ENCODE assay signal across 10 cellular contexts in genomic region chr9:117703538-117703937, GRCh38. TPM values are rescaled to one million over a fixed set of nuclear protein-coding genes. Genes with fewer than 3 reads are reported as not detected.
A peak's percentile ranks its signal among the peaks of the same experiment; 100 is the strongest.
DNase-seq lines count a peak whose midpoint lies in the region; ATAC-seq and TF ChIP-seq lines count a peak whose summit lies in the region.
"Had no signal": no experiment of that assay in that cellular context is flagged by ENCODE, and none has a peak within 500 bp of the region (broad histone marks: within the 10 kb centered on the region; RNA-seq: fewer than 3 reads in every experiment).

No MANE protein-coding gene starts in this region.

- TF ChIP-seq CTCF in Peyer's patch (IDR thresholded peaks at IDR 0.05) = no peak
- no peak for TF ChIP-seq CTCF in fibroblast of pulmonary artery (IDR thresholded peaks at IDR 0.05; ENCODE audit: low read length, missing control alignments)
- TF ChIP-seq CTCF in sigmoid colon (IDR thresholded peaks at IDR 0.05) = no peak

- DNase-seq in ELR (ENCODE audit: low read depth) = peak; percentile 30
- DNase-seq in Peyer's patch = no peak
- DNase-seq in fibroblast of pulmonary artery (ENCODE audit: low read depth) = no peak
- DNase-seq in sigmoid colon = no peak
- DNase-seq in iPS-NIHi7 (ENCODE audit: extremely low spot score) = no peak
- no peak for DNase-seq in DMS114 treated with DMSO at 0.1 percent for 48 hours (lab: John Stamatoyannopoulos, UW; ENCODE audit: unreplicated experiment)
- DNase-seq: activated T-cell treated with anti-CD3 and anti-CD28 coated beads, Interleukin-2, amount 50 U/mL, for 48 hours; DND-41 had no signal

- H3K4me1 ChIP-seq in Peyer's patch = peaks cover 0 to 15% (median 0%) of the 10 kb centered on the region in 4 donors
- peaks cover 0 to 12% (median 0%) of the 10 kb centered on the region in 4 donors for H3K4me1 ChIP-seq in sigmoid colon

- 84 to 85% methylated on average over 3 of the region's 3 CpGs for WGBS in sigmoid colon, 2 donors

- no peak for TF ChIP-seq POLR2A in Peyer's patch (IDR thresholded peaks at IDR 0.05)
- no peak for TF ChIP-seq POLR2A in sigmoid colon (IDR thresholded peaks at IDR 0.05)

- no peaks in the 10 kb centered on the region for H3K27me3 ChIP-seq in Peyer's patch
- H3K27me3 ChIP-seq in sigmoid colon = no peaks in the 10 kb centered on the region

- H3K4me3 ChIP-seq in Peyer's patch (peak overlapping the region in 2 of 4 donors; percentile 26 to 47), fibroblast of pulmonary artery (replicated peaks; ENCODE audit: low read depth, low read length) (peak overlapping the region; percentile 63), sigmoid colon (peak overlapping the region in 3 of 4 donors; percentile 31 to 47 (median 44))

- H3K9me3 ChIP-seq in Peyer's patch (no peaks in the 10 kb centered on the region), sigmoid colon (no peaks in the 10 kb centered on the region)

- ATAC-seq in HG03025 (IDR thresholded peaks at IDR 0.05; ENCODE audit: low FRiP score, unreplicated experiment) (no peak), GM18517 (IDR thresholded peaks at IDR 0.05; ENCODE audit: unreplicated experiment) (no peak)

- H3K36me3 ChIP-seq in Peyer's patch (no peaks in the 10 kb centered on the region), sigmoid colon (no peaks in the 10 kb centered on the region)

- no peak for TF ChIP-seq EP300 in sigmoid colon (IDR thresholded peaks at IDR 0.05)

- intact Hi-C loops in sigmoid colon (cut with DNase I) = no loop called here

- peak overlapping the region; percentile 59 to 80 (median 72) for H3K27ac ChIP-seq in Peyer's patch
- peak overlapping the region; percentile 48 to 84 (median 74) for H3K27ac ChIP-seq in sigmoid colon

RNA-seq across cellular contexts. Expression of gene TLR4, which starts 0.7 kb away (rescaled TPM):
- total RNA-seq in Peyer's patch = 10 to 100 TPM in 2 of 4 donors, 1 to 10 TPM in 2; 6.3 to 18.2 (median 11.8) TPM
- total RNA-seq in sigmoid colon = 10 to 100 TPM; 10.5 to 24.6 (median 15.3) TPM
- polyA plus RNA-seq in sigmoid colon = 1 to 10 TPM; 4.0 to 7.2 (median 4.2) TPM
